In genomic region chr13:77207943-77208342, GRCh38 we compare ENCODE assay signal across 11 cellular contexts.
DNase-seq lines count a peak whose midpoint lies in the region; ATAC-seq, FAIRE-seq and TF ChIP-seq lines count a peak whose summit lies in the region.
"Had no signal": no experiment of that assay in that cellular context is flagged by ENCODE, and none has a peak within 500 bp of the region (broad histone marks: within the 10 kb centered on the region; RNA-seq: fewer than 3 reads in every experiment).

No MANE protein-coding gene starts in this region.

- H3K4me1 ChIP-seq in RWPE2 (ENCODE audit: insufficient read depth, poor library complexity, severe bottlenecking) (peaks cover 8% of the 10 kb centered on the region), endodermal cell (ENCODE audit: control insufficient read depth, insufficient read depth, low read length) (no peaks in the 10 kb centered on the region)
- H3K4me1 ChIP-seq: colonic mucosa had no signal

- H3K4me1 Mint-ChIP-seq in endodermal cell: peaks cover 3% of the 10 kb centered on the region
- H3K4me1 Mint-ChIP-seq in osteocyte (ENCODE audit: unreplicated experiment): peaks cover 20% of the 10 kb centered on the region

- no peak for TF ChIP-seq CTCF in RWPE2 (IDR thresholded peaks at IDR 0.05; ENCODE audit: poor library complexity, severe bottlenecking)
- no peak for TF ChIP-seq CTCF in endodermal cell (conservative IDR thresholded peaks at IDR 0.05)
- TF ChIP-seq CTCF in osteocyte (IDR thresholded peaks at IDR 0.05): no peak

- H3K27ac ChIP-seq in RWPE2 (ENCODE audit: poor library complexity, severe bottlenecking) (peak overlapping the region; percentile 48), endodermal cell (ENCODE audit: low read depth, low read length) (no peak overlapping the region)
- H3K27ac ChIP-seq: colonic mucosa had no signal

- H3K36me3 Mint-ChIP-seq in endodermal cell (ENCODE audit: low read depth) (peaks cover 22% of the 10 kb centered on the region), osteocyte (ENCODE audit: unreplicated experiment) (peaks cover 31% of the 10 kb centered on the region)

- ATAC-seq in RWPE2 (ENCODE audit: low read depth) (peak; percentile 51; the same call in 1 of the 3 replicates), HG03045 (IDR thresholded peaks at IDR 0.05; ENCODE audit: unreplicated experiment) (no peak)

- H3K9me3 ChIP-seq in RWPE2 (ENCODE audit: severe bottlenecking) (no peaks in the 10 kb centered on the region), endodermal cell (ENCODE audit: control insufficient read depth, low read length) (no peaks in the 10 kb centered on the region)
- H3K9me3 ChIP-seq: colonic mucosa had no signal

- no peaks in the 10 kb centered on the region for H3K27me3 ChIP-seq in RWPE2 (ENCODE audit: insufficient read depth, poor library complexity, severe bottlenecking)
- H3K27me3 ChIP-seq in endodermal cell (ENCODE audit: control insufficient read depth, insufficient read depth, low read length, poor library complexity, severe bottlenecking): no peaks in the 10 kb centered on the region
- H3K27me3 ChIP-seq: colonic mucosa had no signal

- H3K9me3 Mint-ChIP-seq in endodermal cell (peaks cover 5% of the 10 kb centered on the region), osteocyte (ENCODE audit: unreplicated experiment) (no peaks in the 10 kb centered on the region)

- H3K27me3 Mint-ChIP-seq in endodermal cell (ENCODE audit: insufficient read depth) (no peaks in the 10 kb centered on the region), osteocyte (ENCODE audit: unreplicated experiment) (no peaks in the 10 kb centered on the region)

- FAIRE-seq in frontal cortex (lab: Jason Lieb, UNC): no peak

- H3K4me3 Mint-ChIP-seq in endodermal cell (no peak overlapping the region), osteocyte (ENCODE audit: unreplicated experiment) (peak overlapping the region; percentile 19)

- H3K27ac Mint-ChIP-seq in endodermal cell: peak overlapping the region; percentile 24
- H3K27ac Mint-ChIP-seq in osteocyte (ENCODE audit: unreplicated experiment): peak overlapping the region; percentile 61

- WGBS in endodermal cell (ENCODE audit: insufficient coverage in 1 of 2, insufficient read length in 1 of 2), 2 experiments: 80 to 96% methylated on average over 1 of the region's 1 CpG

- H3K4me3 ChIP-seq in RWPE2 (ENCODE audit: severe bottlenecking): no peak overlapping the region
- H3K4me3 ChIP-seq in endodermal cell (ENCODE audit: low read length): no peak overlapping the region
- H3K4me3 ChIP-seq: colonic mucosa had no signal

- peaks cover 46% of the 10 kb centered on the region for H3K36me3 ChIP-seq in RWPE2 (ENCODE audit: low read depth)
- H3K36me3 ChIP-seq in endodermal cell (ENCODE audit: control insufficient read depth, insufficient read depth, low read length): peaks cover 12% of the 10 kb centered on the region
- H3K36me3 ChIP-seq: colonic mucosa had no signal

- no peak overlapping the region for H3K9ac ChIP-seq in endodermal cell (ENCODE audit: extremely low read depth, low read length, poor library complexity, severe bottlenecking)

- peak; percentile 47 for DNase-seq in GM03348 (ENCODE audit: low spot score)
- no peak for DNase-seq in RWPE2 (ENCODE audit: low spot score)
- no peak for DNase-seq in endodermal cell
- no peak for DNase-seq in osteocyte (ENCODE audit: extremely low spot score, unreplicated experiment)
- no peak for DNase-seq in COR-L47 (lab: John Stamatoyannopoulos, UW)
- DNase-seq in frontal cortex (ENCODE audit: low spot score in 2 of 2): no peak
- DNase-seq: activated CD4-positive, alpha-beta T cell treated with anti-CD3 and anti-CD28 coated beads, Interleukin-2, amount 50 U/mL, for 1 hour; colonic mucosa; islet precursor cell; NCI-H1092 treated with DMSO at 0.1 percent for 48 hours had no signal
